Comparison of ENCODE assay signal across 12 cellular contexts in the genomic region with DNA sequence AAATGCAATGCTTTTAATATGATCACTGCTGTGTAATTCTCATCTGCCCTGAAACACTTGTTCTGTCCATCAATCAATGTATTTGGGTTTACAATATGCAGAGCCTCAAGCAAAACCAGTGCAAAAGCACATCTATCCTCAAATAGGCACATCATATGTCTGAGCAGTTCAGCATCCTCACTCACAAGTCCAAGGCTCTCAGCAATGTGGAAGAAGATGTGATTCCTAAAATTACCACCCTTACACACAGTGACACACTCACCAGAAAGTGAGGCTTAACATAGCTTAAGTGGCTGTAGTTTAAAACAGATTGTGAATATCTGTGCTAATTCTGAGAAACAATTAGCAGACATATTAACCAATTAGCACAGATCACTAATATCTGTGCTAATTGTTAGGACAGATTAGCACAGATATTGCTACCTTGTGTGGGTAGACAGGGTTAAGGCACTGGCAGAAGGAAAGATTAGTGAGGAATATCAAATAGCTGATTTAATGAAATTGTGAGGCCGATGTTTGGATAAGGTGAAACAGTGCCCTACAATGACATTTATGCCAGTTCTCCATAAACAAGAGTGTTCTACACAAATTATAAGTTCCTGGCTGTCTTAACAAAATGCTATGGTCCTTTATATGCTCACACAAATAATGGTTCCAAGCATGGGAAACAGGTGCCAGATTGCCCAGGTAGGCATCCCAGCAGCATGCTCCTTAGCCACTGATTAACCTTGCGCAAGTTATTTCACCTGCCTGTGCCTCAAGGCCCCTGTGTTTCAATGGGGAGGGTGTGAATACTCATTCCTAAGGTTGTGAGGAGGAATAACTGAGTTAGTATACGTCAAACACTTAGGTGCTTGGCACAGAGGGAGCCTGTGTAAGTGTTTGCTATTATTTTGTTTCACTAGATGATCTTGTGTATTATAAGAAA. TPM values are rescaled to one million over a fixed set of nuclear protein-coding genes. Genes with fewer than 3 reads are reported as not detected.
DNase-seq lines count a peak whose midpoint lies in the region; ATAC-seq and FAIRE-seq lines count a peak whose summit lies in the region.
"Had no signal": no experiment of that assay in that cellular context is flagged by ENCODE, and none has a peak within 500 bp of the region (broad histone marks: within the 10 kb centered on the region; RNA-seq: fewer than 3 reads in every experiment).

No MANE protein-coding gene starts in this region.

- H3K27me3 Mint-ChIP-seq in activated T-cell treated with anti-CD3 and anti-CD28 coated beads, Interleukin-2, amount 50 U/mL, for 4 hours (ENCODE audit: low read depth) = no peaks in the 10 kb centered on the region
- no peaks in the 10 kb centered on the region for H3K27me3 Mint-ChIP-seq in activated naive CD4-positive, alpha-beta T cell treated with anti-CD3 and anti-CD28 coated beads, Interleukin-2, amount 50 U/mL, for 24 hours

- H3K36me3 Mint-ChIP-seq in activated T-cell treated with anti-CD3 and anti-CD28 coated beads, Interleukin-2, amount 50 U/mL, for 4 hours (ENCODE audit: insufficient read depth) = peaks cover 77% of the 10 kb centered on the region
- H3K36me3 Mint-ChIP-seq in activated naive CD4-positive, alpha-beta T cell treated with anti-CD3 and anti-CD28 coated beads, Interleukin-2, amount 50 U/mL, for 24 hours = peaks cover 72% of the 10 kb centered on the region

- peak overlapping the region; percentile 99 for H3K27ac Mint-ChIP-seq in activated naive CD4-positive, alpha-beta T cell treated with anti-CD3 and anti-CD28 coated beads, Interleukin-2, amount 50 U/mL, for 24 hours

- no peaks in the 10 kb centered on the region for H3K9me3 Mint-ChIP-seq in activated T-cell treated with anti-CD3 and anti-CD28 coated beads, Interleukin-2, amount 50 U/mL, for 4 hours
- no peaks in the 10 kb centered on the region for H3K9me3 Mint-ChIP-seq in activated naive CD4-positive, alpha-beta T cell treated with anti-CD3 and anti-CD28 coated beads, Interleukin-2, amount 50 U/mL, for 24 hours
- H3K9me3 Mint-ChIP-seq: neural crest cell had no signal

- FAIRE-seq in GM19239 (lab: Jason Lieb, UNC) = peak; percentile 84

- peak overlapping the region; percentile 99 for H3K4me3 Mint-ChIP-seq in activated T-cell treated with anti-CD3 and anti-CD28 coated beads, Interleukin-2, amount 50 U/mL, for 4 hours
- peak overlapping the region; percentile 96 for H3K4me3 Mint-ChIP-seq in activated naive CD4-positive, alpha-beta T cell treated with anti-CD3 and anti-CD28 coated beads, Interleukin-2, amount 50 U/mL, for 24 hours
- H3K4me3 Mint-ChIP-seq: neural crest cell had no signal

- peak; percentile 1 to 3 for ATAC-seq in activated T-cell treated with anti-CD3 and anti-CD28 coated beads, Interleukin-2, amount 50 U/mL, for 4 hours
- no peak for ATAC-seq in HG03025 (IDR thresholded peaks at IDR 0.05; ENCODE audit: low FRiP score, unreplicated experiment)
- ATAC-seq: foreskin keratinocyte, HCT116 had no signal

- no peak for DNase-seq in activated T-cell treated with anti-CD3 and anti-CD28 coated beads, Interleukin-2, amount 50 U/mL, for 4 hours
- DNase-seq in activated T-cell treated with anti-CD3 and anti-CD28 coated beads for 4 hours = no peak
- DNase-seq in GM19239 (ENCODE audit: insufficient read length, low spot score) = no peak
- DNase-seq in stimulated activated CD4-positive, alpha-beta T cell treated with anti-CD3 and anti-CD28 coated beads, Interleukin-4, amount 100 ng/mL, for 24 hours = peak; percentile 47
- no peak for DNase-seq in cerebellar cortex (ENCODE audit: low spot score)
- no peak for DNase-seq in superior temporal gyrus (ENCODE audit: extremely low spot score)
- DNase-seq: foreskin keratinocyte, NCI-H1436 treated with DMSO at 0.1 percent for 48 hours had no signal

- peaks cover 43% of the 10 kb centered on the region for H3K4me1 Mint-ChIP-seq in activated T-cell treated with anti-CD3 and anti-CD28 coated beads, Interleukin-2, amount 50 U/mL, for 4 hours (ENCODE audit: low read depth)
- H3K4me1 Mint-ChIP-seq in activated naive CD4-positive, alpha-beta T cell treated with anti-CD3 and anti-CD28 coated beads, Interleukin-2, amount 50 U/mL, for 24 hours = peaks cover 16% of the 10 kb centered on the region

RNA-seq across cellular contexts. Expression of a gene that starts 41.7 kb away (rescaled TPM):
- total RNA-seq in activated T-cell treated with anti-CD3 and anti-CD28 coated beads, Interleukin-2, amount 50 U/mL, for 4 hours = 10 to 100 TPM; 75.2 to 80.0 (median 75.6) TPM
